1 cellular context compared by ENCODE assay signal in genomic region chr9:6239048-6239461, GRCh38.
TF ChIP-seq lines count a peak whose summit lies in the region.

No MANE protein-coding gene starts in this region.

TF ChIP-seq in HepG2, 621 proteins besides CTCF, POLR2A, EP300 and RAD21 (continued from another document and continues in another):
- TF ChIP-seq ZBTB34 (CRISPR knock-in tag; IDR thresholded peaks at IDR 0.05) (no peak), ZNF556 (CRISPR knock-in tag; IDR thresholded peaks at IDR 0.05; ENCODE audit: borderline replicate concordance) (no peak; the same call in 1 of the 2 replicates), ATAD3A (CRISPR knock-in tag; IDR thresholded peaks at IDR 0.05) (no peak), ZNF331 (CRISPR knock-in tag; IDR thresholded peaks at IDR 0.05) (peak; percentile 59), MLX (CRISPR knock-in tag; IDR thresholded peaks at IDR 0.05) (peak; percentile 79), BHLHE40 (IDR thresholded peaks at IDR 0.05; ENCODE audit: low read length) (peak; percentile 90), MEF2D (CRISPR knock-in tag; IDR thresholded peaks at IDR 0.05) (no peak), ZBTB49 (CRISPR knock-in tag; IDR thresholded peaks at IDR 0.05; ENCODE audit: borderline replicate concordance) (no peak), ZNF609 (CRISPR knock-in tag; IDR thresholded peaks at IDR 0.05; ENCODE audit: borderline replicate concordance) (no peak), HDAC2 (CRISPR knock-in tag; IDR thresholded peaks at IDR 0.05) (0 out of 2 replicates have a peak, but pooled peaks have one; percentile 15), ZNF180 (CRISPR knock-in tag; IDR thresholded peaks at IDR 0.05; ENCODE audit: borderline replicate concordance, low read depth) (no peak), ZHX2 (IDR thresholded peaks at IDR 0.05; ENCODE audit: low read depth) (no peak), ZHX2 (CRISPR knock-in tag; IDR thresholded peaks at IDR 0.05; ENCODE audit: borderline replicate concordance) (no peak), ZKSCAN5 (CRISPR knock-in tag; IDR thresholded peaks at IDR 0.05) (no peak), SMAD3 (CRISPR knock-in tag; IDR thresholded peaks at IDR 0.05) (no peak), HOMEZ (CRISPR knock-in tag; IDR thresholded peaks at IDR 0.05; ENCODE audit: low read depth) (no peak), NONO (IDR thresholded peaks at IDR 0.05) (no peak), NONO (CRISPR knock-in tag; conservative IDR thresholded peaks at IDR 0.05) (0 out of 2 replicates have a peak, but pooled peaks have one; percentile 34), ZFP62 (CRISPR knock-in tag; IDR thresholded peaks at IDR 0.05) (no peak), TIGD3 (CRISPR knock-in tag; IDR thresholded peaks at IDR 0.05; ENCODE audit: borderline replicate concordance) (no peak), TBX3 (IDR thresholded peaks at IDR 0.05; ENCODE audit: borderline replicate concordance) (no peak), ZNF292 (CRISPR knock-in tag; IDR thresholded peaks at IDR 0.05; ENCODE audit: borderline replicate concordance, low read depth) (peak; percentile 56; the same call in 1 of the 2 replicates), BCL3 (CRISPR knock-in tag; IDR thresholded peaks at IDR 0.05) (no peak), MAFK (conservative IDR thresholded peaks at IDR 0.05 in 1 of 2, IDR thresholded peaks at IDR 0.05 in 1 of 2; ENCODE audit: low read length in 2 of 2) (peak; percentile 88 to 92), STAT5B (CRISPR knock-in tag; IDR thresholded peaks at IDR 0.05) (no peak), SP5 (CRISPR knock-in tag; IDR thresholded peaks at IDR 0.05; ENCODE audit: borderline replicate concordance, low read depth) (no peak), ZNF34 (CRISPR knock-in tag; IDR thresholded peaks at IDR 0.05; ENCODE audit: borderline replicate concordance) (no peak), IKZF5 (CRISPR knock-in tag; IDR thresholded peaks at IDR 0.05) (peak; percentile 46; the same call in 1 of the 2 replicates), SAP130 (CRISPR knock-in tag; IDR thresholded peaks at IDR 0.05; ENCODE audit: low read depth) (peak; percentile 45), FOXA1 (IDR thresholded peaks at IDR 0.05) (no peak), FOXA1 (CRISPR knock-in tag; IDR thresholded peaks at IDR 0.05) (0 out of 2 replicates have a peak, but pooled peaks have one; percentile 52), TRIM24 (CRISPR knock-in tag; IDR thresholded peaks at IDR 0.05) (no peak), MTA3 (CRISPR knock-in tag; IDR thresholded peaks at IDR 0.05) (no peak), ZNF777 (CRISPR knock-in tag; IDR thresholded peaks at IDR 0.05) (no peak), SRSF4 (IDR thresholded peaks at IDR 0.05; ENCODE audit: low read depth, low read length, poor library complexity, severe bottlenecking) (no peak), ZNF83 (CRISPR knock-in tag; IDR thresholded peaks at IDR 0.05; ENCODE audit: borderline replicate concordance) (no peak), YY1 (IDR thresholded peaks at IDR 0.05; ENCODE audit: insufficient read depth, insufficient replicate concordance, low read depth, low read length) (no peak), FOXK1 (CRISPR knock-in tag; IDR thresholded peaks at IDR 0.05; ENCODE audit: borderline replicate concordance, low read depth) (no peak), ZBTB1 (CRISPR knock-in tag; IDR thresholded peaks at IDR 0.05; ENCODE audit: borderline replicate concordance) (no peak), ZNF773 (CRISPR knock-in tag; IDR thresholded peaks at IDR 0.05; ENCODE audit: borderline replicate concordance) (no peak), ETV5 (CRISPR knock-in tag; IDR thresholded peaks at IDR 0.05; ENCODE audit: borderline replicate concordance) (peak; percentile 14; the same call in 1 of the 2 replicates), FOXK2 (IDR thresholded peaks at IDR 0.05) (no peak), ZNF724P (CRISPR knock-in tag; IDR thresholded peaks at IDR 0.05; ENCODE audit: borderline replicate concordance) (no peak)
